ENCODE assay signal across 18 cellular contexts in the genomic region with DNA sequence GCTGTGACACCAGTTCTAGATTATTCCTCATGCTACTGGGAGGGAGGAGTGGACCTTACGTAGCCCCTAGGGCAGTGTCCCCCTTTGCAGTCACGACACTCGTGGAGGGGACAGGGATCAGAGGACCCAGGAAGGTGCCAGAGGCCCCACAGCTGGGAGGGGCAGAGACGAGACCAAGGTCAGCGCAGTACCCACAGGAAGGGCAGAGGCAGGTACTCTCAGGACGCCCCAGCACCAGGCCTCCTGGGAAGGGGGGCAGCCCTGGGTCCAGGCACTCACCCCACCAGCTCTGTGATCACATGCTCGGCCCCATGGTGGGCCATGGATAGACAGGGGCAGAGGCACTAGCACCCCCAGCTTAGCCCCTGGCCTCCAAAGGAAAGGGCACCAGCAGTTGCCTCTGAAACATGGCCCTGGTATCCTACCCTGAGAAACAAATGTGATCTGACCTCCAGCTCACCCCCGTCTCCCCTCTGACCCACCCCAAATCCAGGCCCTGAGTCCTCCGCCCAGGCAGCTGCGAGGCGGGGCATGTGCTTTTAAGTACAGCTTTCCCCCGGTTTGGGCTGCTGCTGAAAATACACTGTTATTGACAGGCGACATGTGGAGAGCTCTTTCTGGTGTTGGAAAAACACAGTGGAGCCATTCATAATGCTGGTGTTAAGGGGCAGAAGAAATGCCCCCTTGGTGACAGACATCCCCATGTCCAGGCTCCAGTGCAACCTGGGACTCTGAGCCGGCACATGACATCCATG.
"Had no signal": no experiment of that assay in that cellular context is flagged by ENCODE, and none has a peak within 500 bp of the region (broad histone marks: within the 10 kb centered on the region; RNA-seq: fewer than 3 reads in every experiment).

No MANE protein-coding gene starts in this region.

- ATAC-seq: foreskin keratinocyte; left colon; left ventricle myocardium superior; natural killer cell; stimulated activated memory B cell treated with anti-CD40 and anti-IgM and Interleukin-4, amounts not matched to agents 10 μg/mL and 1 μg/mL and 100 μg/mL, for 72 hours; upper lobe of right lung had no signal

- H3K9me3 ChIP-seq: colonic mucosa, neutrophil, right atrium auricular region, tibial artery, upper lobe of right lung, vagina had no signal

- H3K4me3 Mint-ChIP-seq: natural killer cell; stimulated activated memory B cell treated with anti-CD40 and anti-IgM and Interleukin-4, amounts not matched to agents 10 μg/mL and 1 μg/mL and 100 μg/mL, for 72 hours; stimulated activated naive CD8-positive, alpha-beta T cell treated with anti-CD3 and anti-CD28 coated beads, Interleukin-15, Interleukin-2, amounts not matched to agents 100 ng/mL and 50 ng/mL, for 24 hours had no signal

- H3K4me1 ChIP-seq: colonic mucosa, foreskin keratinocyte, right atrium auricular region, upper lobe of right lung, vagina had no signal

- H3K27ac ChIP-seq: colonic mucosa, foreskin keratinocyte, neutrophil, right atrium auricular region, tibial artery, upper lobe of right lung, vagina had no signal

- DNase-seq: cerebellar nuclear complex; colonic mucosa; dermis blood vessel endothelial cell; erythroblast; foreskin keratinocyte; left colon; left ventricle myocardium superior; natural killer cell; stimulated activated CD4-positive, alpha-beta T cell treated with anti-CD3 and anti-CD28 coated beads, Interleukin-4, amount 100 ng/mL, for 1 hour; stimulated activated CD8-positive, alpha-beta memory T cell treated with anti-CD3 and anti-CD28 coated beads, Interleukin-4, amount 100 ng/mL, for 48 hours; tibial artery; upper lobe of right lung had no signal

- H3K36me3 ChIP-seq: colonic mucosa, neutrophil, right atrium auricular region, tibial artery, upper lobe of right lung, vagina had no signal

- H3K4me3 ChIP-seq: colonic mucosa, lung, right atrium auricular region, tibial artery, upper lobe of right lung, vagina had no signal

- H3K4me1 Mint-ChIP-seq: stimulated activated memory B cell treated with anti-CD40 and anti-IgM and Interleukin-4, amounts not matched to agents 10 μg/mL and 1 μg/mL and 100 μg/mL, for 72 hours had no signal

- H3K9me3 Mint-ChIP-seq: natural killer cell; stimulated activated naive CD8-positive, alpha-beta T cell treated with anti-CD3 and anti-CD28 coated beads, Interleukin-15, Interleukin-2, amounts not matched to agents 100 ng/mL and 50 ng/mL, for 24 hours had no signal

- H3K27me3 ChIP-seq: colonic mucosa, right atrium auricular region, vagina had no signal

- H3K27ac Mint-ChIP-seq: natural killer cell; stimulated activated memory B cell treated with anti-CD40 and anti-IgM and Interleukin-4, amounts not matched to agents 10 μg/mL and 1 μg/mL and 100 μg/mL, for 72 hours; stimulated activated naive CD8-positive, alpha-beta T cell treated with anti-CD3 and anti-CD28 coated beads, Interleukin-15, Interleukin-2, amounts not matched to agents 100 ng/mL and 50 ng/mL, for 24 hours had no signal

- H3K36me3 Mint-ChIP-seq: natural killer cell; stimulated activated memory B cell treated with anti-CD40 and anti-IgM and Interleukin-4, amounts not matched to agents 10 μg/mL and 1 μg/mL and 100 μg/mL, for 72 hours had no signal
